In the genomic region with DNA sequence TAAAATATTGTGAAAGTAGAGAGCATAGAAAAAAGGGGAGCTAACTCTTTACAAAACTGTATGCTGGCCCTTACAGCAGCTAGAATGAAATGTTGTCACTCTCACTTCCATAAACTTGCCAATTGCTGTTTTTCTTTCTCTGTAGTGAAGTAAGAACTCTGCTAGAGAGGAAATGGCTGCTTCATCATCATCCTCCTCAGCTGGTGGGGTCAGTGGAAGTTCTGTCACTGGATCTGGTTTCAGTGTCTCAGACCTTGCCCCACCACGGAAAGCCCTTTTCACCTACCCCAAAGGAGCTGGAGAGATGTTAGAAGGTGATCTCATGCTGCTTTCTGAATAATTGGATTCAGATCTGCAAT, we compare ENCODE assay signal across 9 cellular contexts. TPM values are rescaled to one million over a fixed set of nuclear protein-coding genes. Genes with fewer than 3 reads are reported as not detected.
DNase-seq lines count a peak whose midpoint lies in the region; ATAC-seq and TF ChIP-seq lines count a peak whose summit lies in the region.
"Had no signal": no experiment of that assay in that cellular context is flagged by ENCODE, and none has a peak within 500 bp of the region (broad histone marks: within the 10 kb centered on the region; RNA-seq: fewer than 3 reads in every experiment).

No MANE protein-coding gene starts in this region.

- H3K27ac ChIP-seq in SK-N-SH (ENCODE audit: low read depth in 2 of 2, low read length in 1 of 2) = no peak overlapping the region
- no peak overlapping the region for H3K27ac ChIP-seq in OCI-LY7 (ENCODE audit: low read depth, low read length, poor library complexity, severe bottlenecking)
- H3K27ac ChIP-seq: SJSA1 had no signal

- peaks cover 14% of the 10 kb centered on the region for H3K36me3 Mint-ChIP-seq in osteocyte (ENCODE audit: unreplicated experiment)

- peaks cover 19% of the 10 kb centered on the region for H3K4me1 Mint-ChIP-seq in osteocyte (ENCODE audit: unreplicated experiment)

- peaks cover 7% of the 10 kb centered on the region for H3F3A ChIP-seq in SK-N-SH (replicated peaks; ENCODE audit: insufficient read depth)

- H3K4me1 ChIP-seq in SK-N-SH (ENCODE audit: control insufficient read depth in 1 of 2, insufficient read depth in 2 of 2, low read depth in 1 of 2, low read length in 1 of 2) (peaks cover 5% of the 10 kb centered on the region in 2 experiments; a peak in 2 of 4 replicates), OCI-LY7 (ENCODE audit: insufficient read depth, low read length, poor library complexity, severe bottlenecking) (peaks cover 43% of the 10 kb centered on the region)
- H3K4me1 ChIP-seq: SJSA1 had no signal

- no peaks in the 10 kb centered on the region for H3K27me3 Mint-ChIP-seq in osteocyte (ENCODE audit: unreplicated experiment)

- POLR2A ChIA-PET in SK-N-SH (lab: Yijun Ruan, JAX) (interaction anchor here (0.8 to 1.0 kb wide), 2 partner anchors 50 to 51 kb away, joined by 3 to 8 read pairs; a partner anchor contains a TSS), OCI-LY7 (lab: Charles Lee) (interaction anchor here (0.6 to 1.0 kb wide), 3 partner anchors 82 to 129 kb away, joined by 3 read pairs; no protein-coding TSS in a partner anchor)

- no peak overlapping the region for H3K4me2 ChIP-seq in SK-N-SH
- no peak overlapping the region for H3K4me2 ChIP-seq in OCI-LY7 (ENCODE audit: low read length)

- H3K9me3 Mint-ChIP-seq in osteocyte (ENCODE audit: unreplicated experiment) = no peaks in the 10 kb centered on the region

- H3K79me2 ChIP-seq in SK-N-SH (ENCODE audit: insufficient read depth) (peaks cover 29% of the 10 kb centered on the region), OCI-LY7 (ENCODE audit: insufficient read depth, low read depth, low read length) (peaks cover 70% of the 10 kb centered on the region)

- H3K9me2 ChIP-seq in SK-N-SH = no peaks in the 10 kb centered on the region
- no peaks in the 10 kb centered on the region for H3K9me2 ChIP-seq in OCI-LY7 (ENCODE audit: insufficient read depth, low read length)

- H3K4me3 ChIP-seq in SK-N-SH (ENCODE audit: low read depth in 2 of 2, low read length in 1 of 2) (no peak overlapping the region), OCI-LY7 (ENCODE audit: low read depth, low read length, poor library complexity, severe bottlenecking) (no peak overlapping the region)
- H3K4me3 ChIP-seq: SJSA1 had no signal

- H3K4me3 Mint-ChIP-seq in osteocyte (ENCODE audit: unreplicated experiment) = no peak overlapping the region

- H2AFZ ChIP-seq in SK-N-SH (ENCODE audit: low read depth) (no peak overlapping the region), OCI-LY7 (ENCODE audit: low read length) (no peak overlapping the region)

- ATAC-seq in GM21619 (IDR thresholded peaks at IDR 0.05; ENCODE audit: unreplicated experiment) = no peak

- 75% methylated on average over 1 of the region's 1 CpG for WGBS in SK-N-SH (ENCODE audit: low lambda C conversion rate)

- TF ChIP-seq CTCF in osteocyte (IDR thresholded peaks at IDR 0.05) (no peak), SK-N-SH (IDR thresholded peaks at IDR 0.05) (no peak), OCI-LY7 (conservative IDR thresholded peaks at IDR 0.05; ENCODE audit: low read length) (no peak)

- no peak for TF ChIP-seq RAD21 in SK-N-SH (IDR thresholded peaks at IDR 0.05; ENCODE audit: low read length)

- H3K36me3 ChIP-seq in SK-N-SH (replicated peaks in 1 of 2; ENCODE audit: control insufficient read depth in 1 of 2, insufficient read depth in 2 of 2, low read length in 1 of 2) (peaks cover 3 to 11% of the 10 kb centered on the region in 2 experiments), OCI-LY7 (ENCODE audit: insufficient read depth, low read length) (peaks cover 66% of the 10 kb centered on the region)

- H3K27ac Mint-ChIP-seq in osteocyte (ENCODE audit: unreplicated experiment) = peak overlapping the region; percentile 67

- TF ChIP-seq EP300 in SK-N-SH (IDR thresholded peaks at IDR 0.05; ENCODE audit: borderline replicate concordance in 1 of 2, low read depth in 1 of 2, low read length in 1 of 2) = no peak

- H4K20me1 ChIP-seq in SK-N-SH (ENCODE audit: insufficient read depth) (no peaks in the 10 kb centered on the region), OCI-LY7 (ENCODE audit: insufficient read depth, low read length) (peaks cover 10% of the 10 kb centered on the region; the same call in 1 of the 2 replicates)

- DNase-seq in CD1c-positive myeloid dendritic cell (ENCODE audit: extremely low spot score) (peak; percentile 67), NOMO-1 treated with DMSO at 0.1 percent for 48 hours (lab: John Stamatoyannopoulos, UW; ENCODE audit: unreplicated experiment) (peak; percentile 89), dermis blood vessel endothelial cell (peak; percentile 46), osteocyte (ENCODE audit: extremely low spot score, unreplicated experiment) (no peak), DMS153 treated with DMSO at 0.1 percent for 48 hours (lab: John Stamatoyannopoulos, UW; ENCODE audit: unreplicated experiment) (no peak), SK-N-SH (no peak), OCI-LY7 (ENCODE audit: low spot score) (no peak)

- BruUV-seq in OCI-LY7 (replicated peaks; lab: Mats Ljungman, UMichigan) = no TSS peak

- no peak overlapping the region for H3K9ac ChIP-seq in SK-N-SH

- H3K27me3 ChIP-seq in SK-N-SH (ENCODE audit: insufficient read depth) = no peaks in the 10 kb centered on the region
- H3K27me3 ChIP-seq: SJSA1 had no signal

- CTCF ChIA-PET in SK-N-SH (lab: Yijun Ruan, JAX) = interaction anchor here (0.8 to 5.5 kb wide), 14 partner anchors 51 to 327 kb away, joined by 3 to 37 read pairs (median 4); no protein-coding TSS in a partner anchor
- CTCF ChIA-PET in OCI-LY7 (lab: Charles Lee; ENCODE audit: unreplicated experiment) = interaction anchor here (0.6 to 0.9 kb wide), 2 partner anchors 106 to 136 kb away, joined by 3 read pairs; a partner anchor contains a TSS

- H3K9me3 ChIP-seq in SK-N-SH = no peaks in the 10 kb centered on the region
- H3K9me3 ChIP-seq in OCI-LY7 (ENCODE audit: low read length) = no peaks in the 10 kb centered on the region
- H3K9me3 ChIP-seq: SJSA1 had no signal

- intact Hi-C loops in OCI-LY7 (cut with micrococcal nuclease; ENCODE audit: unreplicated experiment) = loop anchor here (1.0 to 5.0 kb wide), 2 partner anchors 161 to 175 kb away; no protein-coding TSS in a partner anchor

TF ChIP-seq in SK-N-SH, 30 proteins besides CTCF, POLR2A, EP300 and RAD21 (continues in another document):
- TF ChIP-seq RXRA (IDR thresholded peaks at IDR 0.05; ENCODE audit: borderline replicate concordance, low read depth) (no peak), ELF1 (IDR thresholded peaks at IDR 0.05) (no peak), MEF2A (IDR thresholded peaks at IDR 0.05; ENCODE audit: borderline replicate concordance, low read depth) (no peak), JUND (IDR thresholded peaks at IDR 0.05) (no peak), YY1 (IDR thresholded peaks at IDR 0.05; ENCODE audit: low read depth) (no peak), FOXM1 (IDR thresholded peaks at IDR 0.05; ENCODE audit: low read depth) (no peak), FOXJ3 (CRISPR knock-in tag; IDR thresholded peaks at IDR 0.05) (no peak), TEAD4 (IDR thresholded peaks at IDR 0.05; ENCODE audit: borderline replicate concordance, insufficient read depth) (no peak), RFX5 (IDR thresholded peaks at IDR 0.05; ENCODE audit: low read length) (no peak), RCOR1 (IDR thresholded peaks at IDR 0.05; ENCODE audit: low read length) (no peak), SMC3 (IDR thresholded peaks at IDR 0.05; ENCODE audit: low read depth, low read length) (no peak), CHD2 (IDR thresholded peaks at IDR 0.05; ENCODE audit: low read length, partially characterized antibody) (no peak), NRF1 (IDR thresholded peaks at IDR 0.05; ENCODE audit: low read depth, low read length) (no peak)
- TF ChIP-seq, protein P1, sequence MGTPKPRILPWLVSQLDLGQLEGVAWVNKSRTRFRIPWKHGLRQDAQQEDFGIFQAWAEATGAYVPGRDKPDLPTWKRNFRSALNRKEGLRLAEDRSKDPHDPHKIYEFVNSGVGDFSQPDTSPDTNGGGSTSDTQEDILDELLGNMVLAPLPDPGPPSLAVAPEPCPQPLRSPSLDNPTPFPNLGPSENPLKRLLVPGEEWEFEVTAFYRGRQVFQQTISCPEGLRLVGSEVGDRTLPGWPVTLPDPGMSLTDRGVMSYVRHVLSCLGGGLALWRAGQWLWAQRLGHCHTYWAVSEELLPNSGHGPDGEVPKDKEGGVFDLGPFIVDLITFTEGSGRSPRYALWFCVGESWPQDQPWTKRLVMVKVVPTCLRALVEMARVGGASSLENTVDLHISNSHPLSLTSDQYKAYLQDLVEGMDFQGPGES (IDR thresholded peaks at IDR 0.05; ENCODE audit: low read depth, low read length) = no peak
- TF ChIP-seq, protein P2, sequence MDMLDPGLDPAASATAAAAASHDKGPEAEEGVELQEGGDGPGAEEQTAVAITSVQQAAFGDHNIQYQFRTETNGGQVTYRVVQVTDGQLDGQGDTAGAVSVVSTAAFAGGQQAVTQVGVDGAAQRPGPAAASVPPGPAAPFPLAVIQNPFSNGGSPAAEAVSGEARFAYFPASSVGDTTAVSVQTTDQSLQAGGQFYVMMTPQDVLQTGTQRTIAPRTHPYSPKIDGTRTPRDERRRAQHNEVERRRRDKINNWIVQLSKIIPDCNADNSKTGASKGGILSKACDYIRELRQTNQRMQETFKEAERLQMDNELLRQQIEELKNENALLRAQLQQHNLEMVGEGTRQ (IDR thresholded peaks at IDR 0.05; ENCODE audit: borderline replicate concordance, low read depth, low read length) = no peak

RNA-seq across cellular contexts. Expression of a gene that starts 7.6 kb away (rescaled TPM):
- total RNA-seq in dermis blood vessel endothelial cell (33.5 and 38.3 TPM in 2 replicates), osteocyte (39.1 and 40.6 TPM in 2 replicates), OCI-LY7 (2022) (51.5 and 59.9 TPM in 2 replicates)
- polyA plus RNA-seq in SK-N-SH (2012; rRNA removed) = 15.0 and 19.5 TPM in 2 replicates
- polyA plus RNA-seq in SK-N-SH (2012; cell fraction: cytosol; rRNA removed) = 21.7 and 23.6 TPM in 2 replicates
- polyA plus RNA-seq in SK-N-SH (2012; cell fraction: nucleus; rRNA removed) = 9.3 and 14.7 TPM in 2 replicates
- total RNA-seq in OCI-LY7 (2014; rRNA removed; shearing (Covaris generic)) = 19.3 and 27.1 TPM in 2 replicates

RNA-seq across cellular contexts. Expression of a gene that starts 7.9 kb away (rescaled TPM):
- total RNA-seq in dermis blood vessel endothelial cell (51.5 and 54.5 TPM in 2 replicates), osteocyte (61.7 and 70.3 TPM in 2 replicates), OCI-LY7 (2022) (84.7 and 92.8 TPM in 2 replicates)
- 45.2 and 65.7 TPM in 2 replicates for polyA plus RNA-seq in SK-N-SH (2012; rRNA removed)
- 81.1 and 87.8 TPM in 2 replicates for polyA plus RNA-seq in SK-N-SH (2012; cell fraction: cytosol; rRNA removed)
- polyA plus RNA-seq in SK-N-SH (2012; cell fraction: nucleus; rRNA removed) = 15.3 and 24.1 TPM in 2 replicates
- 48.4 and 68.0 TPM in 2 replicates for total RNA-seq in OCI-LY7 (2014; rRNA removed; shearing (Covaris generic))

RNA-seq across cellular contexts. Expression of a gene that starts 50.0 kb away (rescaled TPM):
- total RNA-seq in dermis blood vessel endothelial cell (146 and 173 TPM in 2 replicates), osteocyte (288 and 290 TPM in 2 replicates), OCI-LY7 (2022) (32.8 and 91.8 TPM in 2 replicates)
- polyA plus RNA-seq in SK-N-SH (2012; rRNA removed) = 24.9 and 30.4 TPM in 2 replicates
- 19.5 and 19.9 TPM in 2 replicates for polyA plus RNA-seq in SK-N-SH (2012; cell fraction: cytosol; rRNA removed)
- 41.8 and 55.3 TPM in 2 replicates for polyA plus RNA-seq in SK-N-SH (2012; cell fraction: nucleus; rRNA removed)
- total RNA-seq in OCI-LY7 (2014; rRNA removed; shearing (Covaris generic)) = 102 and 105 TPM in 2 replicates

Comparison
In these comparisons a context has a peak if more than half of its experiments do, and no peak if none do; other contexts are left out.
1. DNase-seq: peak in CD1c-positive myeloid dendritic cell (single experiment), NOMO-1 treated with DMSO at 0.1 percent for 48 hours (single experiment) and dermis blood vessel endothelial cell (single experiment); none in osteocyte (single experiment), DMS153 treated with DMSO at 0.1 percent for 48 hours (single experiment), SK-N-SH (single experiment) and OCI-LY7 (single experiment).